Comparison of ENCODE assay signal across 8 cellular contexts in genomic region chr7:24381919-24382505, GRCh38.
A peak's percentile ranks its signal among the peaks of the same experiment; 100 is the strongest.
DNase-seq lines count a peak whose midpoint lies in the region; ATAC-seq, FAIRE-seq and TF ChIP-seq lines count a peak whose summit lies in the region.

No MANE protein-coding gene starts in this region.

- H3K9ac ChIP-seq in KMS-11 (no peak overlapping the region), astrocyte (ENCODE audit: low read length) (no peak overlapping the region)

- no peaks in the 10 kb centered on the region for H3K4me1 ChIP-seq in KMS-11 (ENCODE audit: low read depth, poor library complexity, severe bottlenecking)
- H3K4me1 ChIP-seq in astrocyte (ENCODE audit: insufficient read depth, low read length), result peaks cover 2% of the 10 kb centered on the region

- H3K36me3 Mint-ChIP-seq in astrocyte (ENCODE audit: low read depth, unreplicated experiment) (no peaks in the 10 kb centered on the region), neural crest cell (ENCODE audit: low read depth) (peaks cover 2% of the 10 kb centered on the region)

- H3K9me3 ChIP-seq in astrocyte (ENCODE audit: insufficient read depth, low read depth, low read length), result no peaks in the 10 kb centered on the region

- CTCF ChIA-PET in BJ (lab: Yijun Ruan, JAX), result interaction anchor here (0.6 to 2.5 kb wide), 16 partner anchors 9 to 685 kb away, joined by 3 to 18 read pairs (median 4); no protein-coding TSS in a partner anchor

- H3K4me3 Mint-ChIP-seq in astrocyte (ENCODE audit: unreplicated experiment), result no peak overlapping the region
- H3K4me3 Mint-ChIP-seq in neural crest cell, result no peak overlapping the region

- H3K79me2 ChIP-seq in KMS-11 (ENCODE audit: insufficient read depth, low read depth), result no peaks in the 10 kb centered on the region
- no peaks in the 10 kb centered on the region for H3K79me2 ChIP-seq in astrocyte (ENCODE audit: insufficient read depth, low read length)

- no peak for FAIRE-seq in astrocyte (lab: Jason Lieb, UNC)

- H3K27me3 ChIP-seq in BJ (ENCODE audit: control insufficient read depth, insufficient read depth, low read length), result no peaks in the 10 kb centered on the region
- H3K27me3 ChIP-seq in KMS-11 (ENCODE audit: insufficient read depth, low read depth), result no peaks in the 10 kb centered on the region
- peaks cover 7% of the 10 kb centered on the region for H3K27me3 ChIP-seq in astrocyte (ENCODE audit: insufficient read depth, low read length)

- H3K36me3 ChIP-seq in BJ (ENCODE audit: control insufficient read depth, insufficient read depth, low read length) (no peaks in the 10 kb centered on the region), KMS-11 (ENCODE audit: insufficient read depth) (no peaks in the 10 kb centered on the region), astrocyte (ENCODE audit: insufficient read depth, low read length) (no peaks in the 10 kb centered on the region)

- intact Hi-C loops in posterior cingulate gyrus (cut with DNase I), result no loop called here

- DNase-seq in BJ (ENCODE audit: low read depth) (no peak), astrocyte (ENCODE audit: low read depth) (peak; percentile 3), neural crest cell (ENCODE audit: low read depth, low spot score) (no peak), cerebellum (ENCODE audit: low spot score) (no peak), posterior cingulate gyrus (no peak), middle frontal gyrus (ENCODE audit: extremely low spot score, low spot score) (no peak)

- POLR2A ChIA-PET in BJ (lab: Charles Lee), result no interaction called here

- H3K4me1 Mint-ChIP-seq in astrocyte (ENCODE audit: low read depth, unreplicated experiment) (peaks cover 6% of the 10 kb centered on the region), neural crest cell (no peaks in the 10 kb centered on the region)

- H3K4me2 ChIP-seq in KMS-11 (no peak overlapping the region), astrocyte (ENCODE audit: low read length) (no peak overlapping the region)

- H3K9me3 Mint-ChIP-seq in astrocyte (ENCODE audit: unreplicated experiment) (no peaks in the 10 kb centered on the region), neural crest cell (peaks cover 3% of the 10 kb centered on the region)

- H3K27ac ChIP-seq in KMS-11 (no peak overlapping the region), astrocyte (ENCODE audit: low read depth, low read length) (no peak overlapping the region)

- H2AFZ ChIP-seq in KMS-11 (ENCODE audit: low read depth) (no peak overlapping the region), astrocyte (ENCODE audit: low read depth, low read length) (no peak overlapping the region)

- no peak overlapping the region for H3K4me3 ChIP-seq in BJ (ENCODE audit: low read depth, low read length)
- no peak overlapping the region for H3K4me3 ChIP-seq in KMS-11 (IDR thresholded peaks at IDR 0.05; ENCODE audit: insufficient read depth, low read depth, low read length)
- H3K4me3 ChIP-seq in astrocyte (ENCODE audit: insufficient read depth, low read depth, low read length), result no peak overlapping the region

- H3K27me3 Mint-ChIP-seq in astrocyte (ENCODE audit: low read depth, unreplicated experiment), result no peaks in the 10 kb centered on the region
- no peaks in the 10 kb centered on the region for H3K27me3 Mint-ChIP-seq in neural crest cell (ENCODE audit: low read depth)

- H3K27ac Mint-ChIP-seq in astrocyte (ENCODE audit: unreplicated experiment) (no peak overlapping the region), neural crest cell (ENCODE audit: unreplicated experiment) (no peak overlapping the region)

- TF ChIP-seq CTCF in BJ (IDR thresholded peaks at IDR 0.05; ENCODE audit: insufficient read depth, low read depth, low read length) (peak; percentile 45), KMS-11 (conservative IDR thresholded peaks at IDR 0.05; ENCODE audit: low read depth, low read length) (peak; percentile 77), astrocyte (IDR thresholded peaks at IDR 0.05; ENCODE audit: insufficient read depth, low read depth, low read length) (peak; percentile 23), neural crest cell (conservative IDR thresholded peaks at IDR 0.05) (peak; percentile 68)

- ATAC-seq in GM18873 (IDR thresholded peaks at IDR 0.05; ENCODE audit: low FRiP score, unreplicated experiment), result peak; percentile 53

- H4K20me1 ChIP-seq in KMS-11 (ENCODE audit: insufficient read depth) (no peaks in the 10 kb centered on the region), astrocyte (ENCODE audit: insufficient read depth, low read length) (no peaks in the 10 kb centered on the region)

Comparison
In these comparisons a context has a peak if more than half of its experiments do, and no peak if none do; other contexts are left out.
1. CTCF ChIP-seq: peak in every context shown above with its lines; median percentile 77 in KMS-11; 68 in neural crest cell; 45 in BJ; 23 in astrocyte.